Comparison of ENCODE assay signal across 28 cellular contexts in the genomic region with DNA sequence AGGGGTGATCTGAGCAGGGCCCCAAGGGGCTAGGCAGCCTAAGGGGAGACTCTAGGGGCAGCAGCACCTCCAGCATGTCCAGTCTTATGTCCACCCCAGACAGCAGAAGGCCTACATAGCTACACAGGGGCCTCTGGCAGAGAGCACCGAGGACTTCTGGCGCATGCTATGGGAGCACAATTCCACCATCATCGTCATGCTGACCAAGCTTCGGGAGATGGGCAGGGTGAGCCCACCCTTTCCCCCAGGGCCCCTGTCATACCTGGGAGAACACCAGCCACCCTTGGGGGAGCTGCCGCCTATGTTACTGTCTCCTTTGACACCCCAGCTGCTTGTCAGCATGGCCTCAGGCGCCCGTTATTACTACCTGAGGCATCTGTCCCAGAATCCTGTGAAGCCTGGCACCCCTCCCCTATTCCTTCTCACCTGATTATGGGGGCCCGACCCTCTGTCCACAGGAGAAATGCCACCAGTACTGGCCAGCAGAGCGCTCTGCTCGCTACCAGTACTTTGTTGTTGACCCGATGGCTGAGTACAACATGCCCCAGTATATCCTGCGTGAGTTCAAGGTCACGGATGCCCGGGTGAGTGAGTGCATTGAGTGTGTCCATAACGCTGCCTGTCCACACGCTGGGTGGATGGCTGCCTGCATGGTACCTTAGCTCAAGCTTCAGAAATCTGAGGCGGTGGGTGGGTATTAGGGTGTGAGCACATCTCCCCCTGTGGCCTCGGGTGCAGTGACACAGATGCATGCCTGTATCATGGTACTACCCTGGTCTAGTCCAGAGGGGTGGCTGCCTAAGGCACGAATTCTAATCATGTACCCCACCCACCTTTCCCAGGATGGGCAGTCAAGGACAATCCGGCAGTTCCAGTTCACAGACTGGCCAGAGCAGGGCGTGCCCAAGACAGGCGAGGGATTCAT. TPM values are rescaled to one million over a fixed set of nuclear protein-coding genes. Genes with fewer than 3 reads are reported as not detected.
A peak's percentile ranks its signal among the peaks of the same experiment; 100 is the strongest.
DNase-seq lines count a peak whose midpoint lies in the region; ATAC-seq and TF ChIP-seq lines count a peak whose summit lies in the region.
"Had no signal": no experiment of that assay in that cellular context is flagged by ENCODE, and none has a peak within 500 bp of the region (broad histone marks: within the 10 kb centered on the region; RNA-seq: fewer than 3 reads in every experiment).

No MANE protein-coding gene starts in this region.

- H3K27me3 ChIP-seq in neuronal stem cell (ENCODE audit: control insufficient read depth in 3 of 3, insufficient read depth in 3 of 3, low read depth in 1 of 3, low read length in 3 of 3), result no peaks in the 10 kb centered on the region
- no peaks in the 10 kb centered on the region for H3K27me3 ChIP-seq in aorta (ENCODE audit: control insufficient read depth in 1 of 2, insufficient read depth in 2 of 2, low read length in 1 of 2)
- H3K27me3 ChIP-seq in CD4-positive, alpha-beta T cell (ENCODE audit: control insufficient read depth, insufficient read depth, low read length), result no peaks in the 10 kb centered on the region

- no peak overlapping the region for H2AK5ac ChIP-seq in neuronal stem cell (ENCODE audit: low read depth, low read length)

- no peak overlapping the region for H3K18ac ChIP-seq in neuronal stem cell (ENCODE audit: low read length)

- peaks cover 9% of the 10 kb centered on the region for H3K4me1 Mint-ChIP-seq in chondrocyte (ENCODE audit: low read depth)
- H3K4me1 Mint-ChIP-seq in CD4-positive, alpha-beta T cell (ENCODE audit: low read depth), result no peaks in the 10 kb centered on the region
- H3K4me1 Mint-ChIP-seq: B cell; CD8-positive, alpha-beta memory T cell had no signal

- H3K79me1 ChIP-seq in neuronal stem cell (ENCODE audit: low read depth, low read length), result no peaks in the 10 kb centered on the region

- H3K4me1 ChIP-seq in neuronal stem cell (ENCODE audit: control insufficient read depth in 2 of 2, insufficient read depth in 1 of 2, low read depth in 1 of 2, low read length in 2 of 2) (no peaks in the 10 kb centered on the region), aorta (ENCODE audit: control insufficient read depth in 1 of 2, insufficient read depth in 2 of 2, low read length in 2 of 2) (no peaks in the 10 kb centered on the region)

- DNase-seq in RWPE1 (ENCODE audit: low spot score), result no peak
- peak; percentile 57 for DNase-seq in chondrocyte (ENCODE audit: low spot score)
- no peak for DNase-seq in neuronal stem cell (ENCODE audit: low spot score)
- peak; percentile 24 to 32 for DNase-seq in aorta
- no peak for DNase-seq in CD4-positive, alpha-beta T cell
- DNase-seq: CD8-positive, alpha-beta memory T cell; DMS 273 treated with DMSO at 0.1 percent for 48 hours; DMS79; EL; GDM1; NCI-H1048; NCI-H1417; NCI-H1694 treated with DMSO at 0.1 percent for 48 hours; NCI-H2081; NCI-H226; NCI-H510A; NCI-H69; SIG-M5 had no signal

- H2BK120ac ChIP-seq in neuronal stem cell (ENCODE audit: low read depth, low read length), result no peak overlapping the region

- WGBS in neuronal stem cell (ENCODE audit: extremely low coverage in 2 of 2, insufficient read length in 2 of 2, insufficient replicate concordance in 1 of 2), 2 donors, result no CpG with 5 or more reads among the region's 22 CpGs
- WGBS in aorta, 2 donors, result 92 to 94% methylated on average over 22 of the region's 22 CpGs

- POLR2A ChIA-PET in RWPE1 (lab: Yijun Ruan, JAX; ENCODE audit: low non-redundant PET), result no interaction called here
- POLR2A ChIA-PET in CD4-positive, alpha-beta T cell (lab: Charles Lee), result no interaction called here

- peak overlapping the region; percentile 60 for H3K9ac ChIP-seq in neuronal stem cell (ENCODE audit: low read depth, low read length, poor library complexity)

- H3K23ac ChIP-seq in neuronal stem cell (ENCODE audit: low read depth, low read length, poor library complexity), result peak overlapping the region; percentile 55

- peaks cover 19% of the 10 kb centered on the region for H3K36me3 Mint-ChIP-seq in chondrocyte (ENCODE audit: low read depth)
- no peaks in the 10 kb centered on the region for H3K36me3 Mint-ChIP-seq in CD4-positive, alpha-beta T cell (ENCODE audit: low read depth)
- H3K36me3 Mint-ChIP-seq: CD8-positive, alpha-beta memory T cell; IgD-negative memory B cell had no signal

- H4K8ac ChIP-seq in neuronal stem cell (ENCODE audit: low read depth, low read length), result no peak overlapping the region

- H3K4me2 ChIP-seq in neuronal stem cell (ENCODE audit: insufficient read depth, low read length, poor library complexity, severe bottlenecking), result no peak overlapping the region

- H3K9me3 Mint-ChIP-seq in chondrocyte (ENCODE audit: low read depth), result no peaks in the 10 kb centered on the region
- no peaks in the 10 kb centered on the region for H3K9me3 Mint-ChIP-seq in CD4-positive, alpha-beta T cell
- H3K9me3 Mint-ChIP-seq: CD8-positive, alpha-beta memory T cell; IgD-negative memory B cell had no signal

- no peak overlapping the region for H3K4ac ChIP-seq in neuronal stem cell (ENCODE audit: low read length)

- intact Hi-C loops in aorta (cut with DNase I), result no loop called here
- intact Hi-C loops in CD4-positive, alpha-beta T cell (cut with DNase I, micrococcal nuclease), result no loop called here

- no peak overlapping the region for H3K27ac Mint-ChIP-seq in chondrocyte (ENCODE audit: unreplicated experiment)
- no peak overlapping the region for H3K27ac Mint-ChIP-seq in CD4-positive, alpha-beta T cell
- H3K27ac Mint-ChIP-seq: B cell; CD8-positive, alpha-beta memory T cell had no signal

- ATAC-seq in aorta (ENCODE audit: low FRiP score) (no peak), GM19397 (IDR thresholded peaks at IDR 0.05; ENCODE audit: unreplicated experiment) (no peak), GM21723 (IDR thresholded peaks at IDR 0.05; ENCODE audit: unreplicated experiment) (no peak)
- ATAC-seq in CD4-positive, alpha-beta T cell (ENCODE audit: poor library complexity), result no peak
- ATAC-seq: GM12878, HCT116, Panc1 had no signal

- no peak overlapping the region for H2BK12ac ChIP-seq in neuronal stem cell (ENCODE audit: low read length)

- H3K27ac ChIP-seq in RWPE1 (peak overlapping the region; percentile 44; the same call in 1 of the 2 replicates), neuronal stem cell (replicated peaks; ENCODE audit: low read length) (no peak overlapping the region), aorta (ENCODE audit: low read depth in 1 of 2, low read length in 2 of 2) (no peak overlapping the region)
- H3K27ac ChIP-seq in CD4-positive, alpha-beta T cell (ENCODE audit: low read depth, low read length), result no peak overlapping the region
- H3K27ac ChIP-seq: C4-2B, HL-60, SK-N-MC had no signal

- H2BK5ac ChIP-seq in neuronal stem cell (ENCODE audit: low read length), result no peak overlapping the region

- no peaks in the 10 kb centered on the region for H3K27me3 Mint-ChIP-seq in chondrocyte (ENCODE audit: low read depth)
- no peaks in the 10 kb centered on the region for H3K27me3 Mint-ChIP-seq in CD4-positive, alpha-beta T cell
- H3K27me3 Mint-ChIP-seq: CD8-positive, alpha-beta memory T cell; IgD-negative memory B cell had no signal

- no peak overlapping the region for H2AFZ ChIP-seq in neuronal stem cell (ENCODE audit: low read length)

- H3K4me3 Mint-ChIP-seq in chondrocyte (ENCODE audit: unreplicated experiment), result no peak overlapping the region
- no peak overlapping the region for H3K4me3 Mint-ChIP-seq in CD4-positive, alpha-beta T cell
- H3K4me3 Mint-ChIP-seq: B cell; CD8-positive, alpha-beta memory T cell; IgD-negative memory B cell had no signal

- H3K14ac ChIP-seq in neuronal stem cell (ENCODE audit: low read length), result no peak overlapping the region

- H4K91ac ChIP-seq in neuronal stem cell (ENCODE audit: low read depth, low read length, poor library complexity), result no peak overlapping the region

- H3K9me3 ChIP-seq in neuronal stem cell (replicated peaks in 1 of 2; ENCODE audit: control insufficient read depth in 2 of 2, insufficient read depth in 1 of 2, low read depth in 1 of 2, low read length in 2 of 2) (no peaks in the 10 kb centered on the region), aorta (ENCODE audit: control insufficient read depth, low read length) (no peaks in the 10 kb centered on the region)
- H3K9me3 ChIP-seq in CD4-positive, alpha-beta T cell (ENCODE audit: control insufficient read depth, low read length), result no peaks in the 10 kb centered on the region

- H3K4me3 ChIP-seq in neuronal stem cell (ENCODE audit: low read length in 2 of 2) (peak overlapping the region in 1 of 2 donors; percentile 54), aorta (ENCODE audit: low read length in 2 of 2) (no peak overlapping the region)
- H3K4me3 ChIP-seq: GM12878, SK-N-MC had no signal

- TF ChIP-seq CTCF in RWPE1 (conservative IDR thresholded peaks at IDR 0.05; ENCODE audit: low read depth), result no peak
- no peak for TF ChIP-seq CTCF in chondrocyte (IDR thresholded peaks at IDR 0.05)
- TF ChIP-seq CTCF in CD4-positive, alpha-beta T cell (IDR thresholded peaks at IDR 0.05), result no peak

- H3K36me3 ChIP-seq in neuronal stem cell (replicated peaks in 1 of 2; ENCODE audit: control insufficient read depth in 2 of 2, insufficient read depth in 2 of 2, low read length in 2 of 2), result peaks cover 66 to 84% of the 10 kb centered on the region in 2 donors
- peaks cover 0 to 6% of the 10 kb centered on the region in 2 donors for H3K36me3 ChIP-seq in aorta (ENCODE audit: control insufficient read depth in 1 of 2, insufficient read depth in 2 of 2, low read length in 1 of 2)

- H2BK15ac ChIP-seq in neuronal stem cell (ENCODE audit: low read length), result no peak overlapping the region

- CTCF ChIA-PET in RWPE1 (lab: Yijun Ruan, JAX), result no interaction called here
- CTCF ChIA-PET in CD4-positive, alpha-beta T cell (lab: Charles Lee), result no interaction called here

RNA-seq across cellular contexts. Expression of gene KDM4A, which starts 29.7 kb away (rescaled TPM):
- 48.3 to 50.8 TPM (median 49.8 TPM) in 3 replicates for total RNA-seq in chondrocyte
- 24.5 TPM for polyA plus RNA-seq in neuronal stem cell (2013, experiment 1 of 2)
- 25.1 TPM for polyA plus RNA-seq in neuronal stem cell (2013, experiment 2 of 2)
- 10 to 100 TPM; 24.8 to 43.3 TPM for total RNA-seq in aorta
- 10 to 100 TPM in 1 of 2 donors, 1 to 10 TPM in 1; 9.4 to 13.9 TPM for polyA plus RNA-seq in aorta
- 10 to 100 TPM; 17.4 to 21.2 TPM for total RNA-seq in CD4-positive, alpha-beta T cell

Comparison
In these comparisons a context has a peak if more than half of its experiments do, and no peak if none do; other contexts are left out.
1. DNase-seq: peak in chondrocyte (single experiment) and aorta (2 of 2); none in RWPE1 (single experiment), neuronal stem cell (single experiment) and CD4-positive, alpha-beta T cell (0 of 10).